Comparison of ENCODE assay signal across 14 cellular contexts in the genomic region with DNA sequence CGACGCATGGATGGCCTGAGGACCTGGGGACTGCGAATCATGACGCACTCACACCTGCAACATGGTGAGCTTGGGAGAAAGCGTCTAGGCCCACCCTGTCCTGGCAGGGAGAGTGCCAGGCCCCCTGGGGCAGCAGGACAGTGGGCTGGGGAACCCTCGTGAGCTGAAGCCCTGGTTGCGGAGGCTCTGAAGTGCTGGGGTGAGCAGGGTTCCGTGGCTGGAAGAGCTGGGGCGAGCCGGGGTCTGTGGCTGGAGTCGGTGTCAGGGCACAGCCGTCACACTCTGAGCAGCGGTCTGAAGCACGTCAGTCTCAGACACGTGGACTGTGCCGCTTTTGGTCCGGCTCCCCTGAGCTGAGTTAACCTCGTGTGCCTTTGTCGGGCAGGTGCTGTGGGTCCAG. TPM values are rescaled to one million over a fixed set of nuclear protein-coding genes. Genes with fewer than 3 reads are reported as not detected.
A peak's percentile ranks its signal among the peaks of the same experiment; 100 is the strongest.
DNase-seq lines count a peak whose midpoint lies in the region; ATAC-seq and TF ChIP-seq lines count a peak whose summit lies in the region.
"Had no signal": no experiment of that assay in that cellular context is flagged by ENCODE, and none has a peak within 500 bp of the region (broad histone marks: within the 10 kb centered on the region; RNA-seq: fewer than 3 reads in every experiment).

No MANE protein-coding gene starts in this region.

- no peak overlapping the region for H2BK5ac ChIP-seq in mesendoderm (ENCODE audit: low read length)

- peaks cover 41% of the 10 kb centered on the region for H3K79me2 ChIP-seq in mesendoderm (ENCODE audit: control insufficient read depth, insufficient read depth, low read length)

- H2BK15ac ChIP-seq in mesendoderm (replicated peaks; ENCODE audit: low read depth) = no peak overlapping the region

- DNase-seq in T-helper 17 cell (no peak), lower lobe of right lung (no peak), thoracic aorta (ENCODE audit: low spot score) (no peak), mesendoderm (no peak), islet precursor cell (no peak), Ammon's horn (ENCODE audit: low spot score) (no peak)
- no peak for DNase-seq in effector memory CD8-positive, alpha-beta T cell
- DNase-seq: activated naive CD4-positive, alpha-beta T cell treated with anti-CD3 and anti-CD28 coated beads for 36 hours; NCI-H187; NCI-H69; SIG-M5; stimulated activated CD4-positive, alpha-beta T cell treated with anti-CD3 and anti-CD28 coated beads, Interleukin-4, amount 100 ng/mL, for 24 hours; stimulated activated naive CD4-positive, alpha-beta T cell had no signal

- H3K79me1 ChIP-seq in mesendoderm (ENCODE audit: low read length) = peaks cover 25% of the 10 kb centered on the region

- H4K8ac ChIP-seq in mesendoderm (ENCODE audit: low read depth, low read length) = no peak overlapping the region

- H3K9me3 ChIP-seq in T-helper 17 cell (ENCODE audit: control insufficient read depth, low read length, poor library complexity, severe bottlenecking) (no peaks in the 10 kb centered on the region), lower lobe of right lung (no peaks in the 10 kb centered on the region), thoracic aorta (no peaks in the 10 kb centered on the region)

- no peak overlapping the region for H3K4me3 Mint-ChIP-seq in T-helper 17 cell
- no peak overlapping the region for H3K4me3 Mint-ChIP-seq in effector memory CD8-positive, alpha-beta T cell
- H3K4me3 Mint-ChIP-seq: activated naive CD4-positive, alpha-beta T cell treated with anti-CD3 and anti-CD28 coated beads for 36 hours had no signal

- H3K4ac ChIP-seq in mesendoderm (ENCODE audit: low read depth, low read length) = no peak overlapping the region

- peak overlapping the region; percentile 84 for H3K27ac Mint-ChIP-seq in T-helper 17 cell
- peak overlapping the region; percentile 19 to 83 for H3K27ac Mint-ChIP-seq in effector memory CD8-positive, alpha-beta T cell

- H3K36me3 ChIP-seq in lower lobe of right lung (peaks cover 46% of the 10 kb centered on the region), thoracic aorta (peaks cover 14% of the 10 kb centered on the region), mesendoderm (ENCODE audit: control insufficient read depth, insufficient read depth, low read length) (peaks cover 14% of the 10 kb centered on the region)

- no peak overlapping the region for H2AK5ac ChIP-seq in mesendoderm (ENCODE audit: low read length)

- ATAC-seq in T-helper 17 cell (no peak), lower lobe of right lung (no peak), thoracic aorta (ENCODE audit: insufficient number of reproducible peaks, low FRiP score, low read depth) (no peak)
- ATAC-seq in effector memory CD8-positive, alpha-beta T cell (replicated peaks) = no peak

- no peak overlapping the region for H3K56ac ChIP-seq in mesendoderm (ENCODE audit: low read length)

- intact Hi-C loops in lower lobe of right lung (cut with DNase I) = no loop called here

- H3K36me3 Mint-ChIP-seq in T-helper 17 cell (ENCODE audit: low read depth) = no peaks in the 10 kb centered on the region
- H3K36me3 Mint-ChIP-seq in effector memory CD8-positive, alpha-beta T cell (ENCODE audit: insufficient read depth) = peaks cover 48% of the 10 kb centered on the region

- H3K27me3 ChIP-seq in lower lobe of right lung (ENCODE audit: low read depth) (no peaks in the 10 kb centered on the region), thoracic aorta (replicated peaks; ENCODE audit: insufficient read depth) (no peaks in the 10 kb centered on the region), mesendoderm (ENCODE audit: insufficient read depth, low read length, poor library complexity) (no peaks in the 10 kb centered on the region)

- no CpG with 5 or more reads among the region's 19 CpGs for WGBS in mesendoderm (ENCODE audit: extremely low coverage, insufficient coverage, low lambda C conversion rate)

- H3K4me1 Mint-ChIP-seq in T-helper 17 cell = peaks cover 21% of the 10 kb centered on the region
- H3K4me1 Mint-ChIP-seq in effector memory CD8-positive, alpha-beta T cell (ENCODE audit: low read depth in 2 of 2) = peaks cover 16 to 22% of the 10 kb centered on the region in 2 donors

- H3K27ac ChIP-seq in lower lobe of right lung (peak overlapping the region; percentile 15), thoracic aorta (peak overlapping the region; percentile 82 to 95), mesendoderm (ENCODE audit: low read depth, low read length) (no peak overlapping the region)
- H3K27ac ChIP-seq: HL-60 had no signal

- H2BK120ac ChIP-seq in mesendoderm (ENCODE audit: low read depth, low read length) = no peak overlapping the region

- H3K4me3 ChIP-seq in lower lobe of right lung (no peak overlapping the region), thoracic aorta (no peak overlapping the region), mesendoderm (ENCODE audit: low read length) (no peak overlapping the region)

- TF ChIP-seq CTCF in lower lobe of right lung (IDR thresholded peaks at IDR 0.05) (no peak), thoracic aorta (IDR thresholded peaks at IDR 0.05) (no peak)

- H3K4me1 ChIP-seq in lower lobe of right lung = peaks cover 31% of the 10 kb centered on the region
- peaks cover 36 to 76% of the 10 kb centered on the region in 2 donors for H3K4me1 ChIP-seq in thoracic aorta (ENCODE audit: control insufficient read depth in 1 of 2, low read depth in 2 of 2)
- no peaks in the 10 kb centered on the region for H3K4me1 ChIP-seq in mesendoderm (ENCODE audit: control insufficient read depth, low read depth, low read length)

- H3K9me3 Mint-ChIP-seq in effector memory CD8-positive, alpha-beta T cell = no peaks in the 10 kb centered on the region
- H3K9me3 Mint-ChIP-seq: activated naive CD4-positive, alpha-beta T cell treated with anti-CD3 and anti-CD28 coated beads for 36 hours had no signal

- no peak overlapping the region for H3K4me2 ChIP-seq in mesendoderm (ENCODE audit: low read length)

- H3K18ac ChIP-seq in mesendoderm (ENCODE audit: low read length) = no peak overlapping the region

- no peaks in the 10 kb centered on the region for H3K27me3 Mint-ChIP-seq in T-helper 17 cell
- H3K27me3 Mint-ChIP-seq in effector memory CD8-positive, alpha-beta T cell = no peaks in the 10 kb centered on the region

- no peak overlapping the region for H4K5ac ChIP-seq in mesendoderm (ENCODE audit: low read length)

- no peak overlapping the region for H3K23ac ChIP-seq in mesendoderm (ENCODE audit: low read length)

- H3K9ac ChIP-seq in mesendoderm (ENCODE audit: low read length) = no peak overlapping the region

RNA-seq across cellular contexts. Expression of a gene that starts 4.7 kb away (rescaled TPM):
- total RNA-seq in T-helper 17 cell (10 to 100 TPM; 89.7 to 97.5 TPM), lower lobe of right lung (111 TPM), thoracic aorta (100 to 1,000 TPM; 205 to 319 TPM)
- polyA plus RNA-seq in mesendoderm (2013, experiment 1 of 2) = 47.7 TPM
- polyA plus RNA-seq in mesendoderm (2013, experiment 2 of 2) = 47.9 TPM

RNA-seq across cellular contexts. Expression of a gene that starts 39.4 kb away (rescaled TPM):
- total RNA-seq in T-helper 17 cell = 10 to 100 TPM; 58.5 to 81.0 TPM
- total RNA-seq in lower lobe of right lung = 31.7 TPM
- 10 to 100 TPM; 26.9 to 28.4 TPM for total RNA-seq in thoracic aorta
- polyA plus RNA-seq in mesendoderm (2013, experiment 1 of 2) = 35.9 TPM
- 35.8 TPM for polyA plus RNA-seq in mesendoderm (2013, experiment 2 of 2)
